1 cellular context compared by ENCODE assay signal in genomic region chr2:44361330-44362206, GRCh38.
A peak's percentile ranks its signal among the peaks of the same experiment; 100 is the strongest.
TF ChIP-seq lines count a peak whose summit lies in the region.

CAMKMT (plus strand) TSS chr2:44361947.
PREPL (minus strand) TSS chr2:44361494; CDS start chr2:44346342, 15,152 bp downstream.

TF ChIP-seq in HCT116, 20 proteins besides CTCF, POLR2A, EP300 and RAD21 (continued from another document):
- TF ChIP-seq REST (IDR thresholded peaks at IDR 0.05; ENCODE audit: low read depth): no peak
- peak; percentile 78 for TF ChIP-seq ELF1 (IDR thresholded peaks at IDR 0.05; ENCODE audit: borderline replicate concordance, low read depth)
- TF ChIP-seq EGR1 (IDR thresholded peaks at IDR 0.05; ENCODE audit: low read depth): peak; percentile 95
- peak; percentile 98 for TF ChIP-seq YY1 (IDR thresholded peaks at IDR 0.05; ENCODE audit: extremely low read depth, insufficient replicate concordance, low read depth, low read length)
